Comparison of ENCODE assay signal across 10 cellular contexts in the genomic region with DNA sequence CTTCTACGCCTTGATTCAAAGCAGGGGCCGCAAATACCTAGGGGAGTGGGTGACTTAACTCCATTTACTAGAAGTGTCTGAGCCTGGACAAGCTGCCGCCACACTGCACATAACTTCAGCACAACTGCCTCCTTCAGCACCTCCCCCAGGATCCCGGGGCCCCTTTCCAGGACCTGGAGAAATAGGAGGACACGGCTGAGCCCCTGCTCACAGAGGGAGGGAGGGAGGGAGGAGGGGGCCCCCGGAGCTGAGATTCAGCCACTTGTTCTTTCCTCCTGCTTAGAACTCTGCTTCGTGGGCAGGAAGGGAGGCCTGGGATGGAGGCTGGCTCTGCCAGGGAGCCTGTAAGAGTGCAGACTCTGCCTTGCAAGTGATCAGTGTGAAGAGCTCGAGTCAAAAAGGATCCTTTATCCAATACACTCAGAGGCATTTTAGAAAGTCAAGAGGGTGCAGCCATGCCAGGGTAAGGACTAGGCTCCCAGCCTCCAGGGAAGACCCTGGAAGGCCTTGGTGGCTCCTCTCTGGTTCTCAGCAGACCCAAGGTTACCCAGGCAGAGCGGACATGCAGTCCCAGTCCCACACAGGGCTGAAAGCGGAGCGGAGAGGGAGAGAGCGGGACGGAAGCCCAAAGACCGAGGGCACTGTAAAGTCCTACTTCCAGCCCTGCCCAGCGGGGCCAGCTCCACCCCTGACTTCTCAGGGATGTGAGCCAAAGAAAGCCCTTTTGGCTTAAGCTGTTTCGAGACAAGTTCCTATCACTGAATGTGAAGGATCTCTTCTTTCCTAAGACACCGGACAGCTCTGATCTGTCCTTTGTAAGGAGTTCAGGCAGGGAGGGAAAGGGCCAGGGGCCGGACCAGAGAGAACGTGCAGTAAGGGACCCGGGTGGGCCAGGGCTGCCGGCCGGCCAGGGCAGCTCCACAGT. TPM values are rescaled to one million over a fixed set of nuclear protein-coding genes. Genes with fewer than 3 reads are reported as not detected.
DNase-seq lines count a peak whose midpoint lies in the region; ATAC-seq and TF ChIP-seq lines count a peak whose summit lies in the region.
"Had no signal": no experiment of that assay in that cellular context is flagged by ENCODE, and none has a peak within 500 bp of the region (broad histone marks: within the 10 kb centered on the region; RNA-seq: fewer than 3 reads in every experiment).

No MANE protein-coding gene starts in this region.

- no peaks in the 10 kb centered on the region for H3K36me3 ChIP-seq in uterus

- H3K27me3 ChIP-seq in uterus, result no peaks in the 10 kb centered on the region

- no peaks in the 10 kb centered on the region for H3K4me1 Mint-ChIP-seq in activated naive CD4-positive, alpha-beta T cell treated with anti-CD3 and anti-CD28 coated beads, Interleukin-2, amount 50 U/mL, for 24 hours
- H3K4me1 Mint-ChIP-seq in neural crest cell, result peaks cover 19% of the 10 kb centered on the region

- peak in 1 of 2 donors; percentile 15 for TF ChIP-seq POLR2A in uterus (IDR thresholded peaks at IDR 0.05)

- no peak overlapping the region for H3K4me3 Mint-ChIP-seq in activated naive CD4-positive, alpha-beta T cell treated with anti-CD3 and anti-CD28 coated beads, Interleukin-2, amount 50 U/mL, for 24 hours
- peak overlapping the region; percentile 31 for H3K4me3 Mint-ChIP-seq in neural crest cell

- ATAC-seq in Right ventricle myocardium superior (ENCODE audit: poor library complexity), result peak; percentile 79
- ATAC-seq in GM21529 (IDR thresholded peaks at IDR 0.05; ENCODE audit: unreplicated experiment), result no peak

- peaks cover 17% of the 10 kb centered on the region for H3K27me3 Mint-ChIP-seq in activated naive CD4-positive, alpha-beta T cell treated with anti-CD3 and anti-CD28 coated beads, Interleukin-2, amount 50 U/mL, for 24 hours
- H3K27me3 Mint-ChIP-seq in neural crest cell (ENCODE audit: low read depth), result peaks cover 5% of the 10 kb centered on the region

- peak overlapping the region; percentile 3 to 29 for H3K4me3 ChIP-seq in uterus

- intact Hi-C loops in Right ventricle myocardium superior (cut with DNase I), result loop anchor here (5.0 kb wide), 1 partner anchor 83 kb away; no protein-coding TSS in a partner anchor
- intact Hi-C loops in uterus (cut with DNase I; ENCODE audit: low total_unique reads), result no loop called here

- peaks cover 0 to 4% of the 10 kb centered on the region in 2 donors for H3K4me1 ChIP-seq in uterus

- no peaks in the 10 kb centered on the region for H3K36me3 Mint-ChIP-seq in activated naive CD4-positive, alpha-beta T cell treated with anti-CD3 and anti-CD28 coated beads, Interleukin-2, amount 50 U/mL, for 24 hours
- no peaks in the 10 kb centered on the region for H3K36me3 Mint-ChIP-seq in neural crest cell (ENCODE audit: low read depth)

- no peaks in the 10 kb centered on the region for H3K9me3 ChIP-seq in uterus

- TF ChIP-seq CTCF in neural crest cell (conservative IDR thresholded peaks at IDR 0.05), result no peak
- no peak for TF ChIP-seq CTCF in uterus (IDR thresholded peaks at IDR 0.05)

- H3K9me3 Mint-ChIP-seq in activated naive CD4-positive, alpha-beta T cell treated with anti-CD3 and anti-CD28 coated beads, Interleukin-2, amount 50 U/mL, for 24 hours, result no peaks in the 10 kb centered on the region
- H3K9me3 Mint-ChIP-seq in neural crest cell, result no peaks in the 10 kb centered on the region

- H3K27ac Mint-ChIP-seq in activated naive CD4-positive, alpha-beta T cell treated with anti-CD3 and anti-CD28 coated beads, Interleukin-2, amount 50 U/mL, for 24 hours, result peak overlapping the region; percentile 57
- H3K27ac Mint-ChIP-seq in neural crest cell (ENCODE audit: unreplicated experiment), result no peak overlapping the region

- no peak for DNase-seq in activated naive CD4-positive, alpha-beta T cell treated with Interleukin-2 at 50 U/mL for 16 hours
- DNase-seq in Right ventricle myocardium superior (peak; percentile 76), neural crest cell (ENCODE audit: low read depth, low spot score) (no peak), uterus (peak; percentile 78 to 80), NCI-H748 (lab: John Stamatoyannopoulos, UW; ENCODE audit: unreplicated experiment) (no peak), SKM-1 treated with dmso at 0.1 percent for 144 hours (lab: John Stamatoyannopoulos, UW; ENCODE audit: unreplicated experiment) (no peak)
- DNase-seq: Kasumi-1; stimulated activated CD4-positive, alpha-beta T cell treated with anti-CD3 and anti-CD28 coated beads, Interleukin-4, amount 100 ng/mL, for 1 hour had no signal

- peak overlapping the region; percentile 98 for H3K27ac ChIP-seq in uterus

RNA-seq across cellular contexts. Expression of gene ARMC9, which starts 8.6 kb away (rescaled TPM):
- total RNA-seq in Right ventricle myocardium superior, result 0.89 TPM
- 35.0 and 35.2 TPM in 2 replicates for total RNA-seq in neural crest cell
- 10 to 100 TPM; 16.8 to 47.6 (median 39.3) TPM for total RNA-seq in uterus

Comparison
In these comparisons a context has a peak if more than half of its experiments do, and no peak if none do; other contexts are left out.
1. DNase-seq: peak in Right ventricle myocardium superior (single experiment) and uterus (2 of 2); none in activated naive CD4-positive, alpha-beta T cell treated with Interleukin-2 at 50 U/mL for 16 hours (single experiment), neural crest cell (single experiment), NCI-H748 (single experiment) and SKM-1 treated with dmso at 0.1 percent for 144 hours (single experiment).